Comparison of ENCODE assay signal across 1 cellular context in genomic region chrX:153647461-153648357, GRCh38.
TF ChIP-seq lines count a peak whose summit lies in the region.

No MANE protein-coding gene starts in this region.

TF ChIP-seq in A549, 52 proteins besides CTCF, POLR2A, EP300 and RAD21 (continued from another document):
- TF ChIP-seq ZC3H11A (IDR thresholded peaks at IDR 0.05), result no peak
- TF ChIP-seq SMC3 (IDR thresholded peaks at IDR 0.05), result no peak
- no peak for TF ChIP-seq POLR2AphosphoS2 (conservative IDR thresholded peaks at IDR 0.05; ENCODE audit: low read length)
- no peak for TF ChIP-seq NR3C1 (IDR thresholded peaks at IDR 0.05)
- TF ChIP-seq BCL3 (IDR thresholded peaks at IDR 0.05), result no peak
- no peak for TF ChIP-seq ZSCAN20 (CRISPR knock-in tag; IDR thresholded peaks at IDR 0.05)
- no peak for TF ChIP-seq ZNF302 (CRISPR knock-in tag; IDR thresholded peaks at IDR 0.05)
- TF ChIP-seq JUNB (IDR thresholded peaks at IDR 0.05), result no peak
- no peak for TF ChIP-seq ATOH8 (CRISPR knock-in tag; IDR thresholded peaks at IDR 0.05; ENCODE audit: low read depth)
- TF ChIP-seq GATA3 (IDR thresholded peaks at IDR 0.05; ENCODE audit: borderline replicate concordance), result no peak
- TF ChIP-seq RNF2 (IDR thresholded peaks at IDR 0.05; ENCODE audit: borderline replicate concordance, low read depth), result no peak
- TF ChIP-seq MAFK (IDR thresholded peaks at IDR 0.05; ENCODE audit: partially characterized antibody), result no peak
- TF ChIP-seq JUN (IDR thresholded peaks at IDR 0.05), result no peak
- TF ChIP-seq ZFP36 (IDR thresholded peaks at IDR 0.05; ENCODE audit: borderline replicate concordance, partially characterized antibody), result no peak
- no peak for TF ChIP-seq USF2 (IDR thresholded peaks at IDR 0.05)
- no peak for TF ChIP-seq KDM1A (IDR thresholded peaks at IDR 0.05; ENCODE audit: low read depth)
- no peak for TF ChIP-seq EHMT2 (IDR thresholded peaks at IDR 0.05; ENCODE audit: low read depth)
